In the genomic region with DNA sequence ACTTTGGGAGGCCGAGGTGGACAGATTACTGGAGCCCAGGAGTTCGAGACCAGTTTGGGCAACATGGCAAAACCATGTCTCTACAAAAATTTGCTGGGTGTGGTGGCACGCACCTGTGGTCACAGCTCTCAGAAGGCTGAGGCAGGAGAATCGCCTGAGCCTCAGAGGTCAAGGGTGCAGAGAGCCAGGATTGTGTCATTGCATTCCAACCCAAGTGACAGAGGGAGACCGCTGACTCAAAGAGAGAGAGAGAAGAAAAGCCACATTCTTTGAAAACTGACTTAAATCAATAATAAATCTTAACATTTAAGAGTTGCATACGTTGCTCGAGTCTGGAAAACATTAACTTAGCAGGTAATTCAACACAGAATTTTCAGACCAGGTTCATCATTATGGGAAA, we compare ENCODE assay signal across 14 cellular contexts.
A peak's percentile ranks its signal among the peaks of the same experiment; 100 is the strongest.
DNase-seq lines count a peak whose midpoint lies in the region; ATAC-seq and TF ChIP-seq lines count a peak whose summit lies in the region.
"Had no signal": no experiment of that assay in that cellular context is flagged by ENCODE, and none has a peak within 500 bp of the region (broad histone marks: within the 10 kb centered on the region; RNA-seq: fewer than 3 reads in every experiment).

No MANE protein-coding gene starts in this region.

- H2AFZ ChIP-seq in OCI-LY3 (ENCODE audit: low read depth, low read length) = 0 out of 2 replicates have a peak overlapping the region, but pooled peaks have one; percentile 31

- no peak overlapping the region; the same call in 1 of the 2 replicates for H3K9ac ChIP-seq in OCI-LY3 (ENCODE audit: low read length)

- H3K4me3 Mint-ChIP-seq in nephron = no peak overlapping the region
- no peak overlapping the region for H3K4me3 Mint-ChIP-seq in stimulated activated naive B cell treated with anti-CD40 and anti-IgM and Interleukin-4, amounts not matched to agents 10 μg/mL and 1 μg/mL and 100 μg/mL, for 72 hours

- H3K27ac Mint-ChIP-seq in nephron = peak overlapping the region in 2 of 3 experiments; percentile 29 to 62
- H3K27ac Mint-ChIP-seq in stimulated activated naive B cell treated with anti-CD40 and anti-IgM and Interleukin-4, amounts not matched to agents 10 μg/mL and 1 μg/mL and 100 μg/mL, for 72 hours = no peak overlapping the region

- H3K27me3 ChIP-seq in OCI-LY3 (ENCODE audit: low read depth, low read length) = no peaks in the 10 kb centered on the region
- H3K27me3 ChIP-seq: cardiac muscle cell, upper lobe of right lung had no signal

- no peaks in the 10 kb centered on the region for H3K36me3 Mint-ChIP-seq in nephron (ENCODE audit: low read depth)
- H3K36me3 Mint-ChIP-seq in stimulated activated naive B cell treated with anti-CD40 and anti-IgM and Interleukin-4, amounts not matched to agents 10 μg/mL and 1 μg/mL and 100 μg/mL, for 72 hours = no peaks in the 10 kb centered on the region

- no peak for ATAC-seq in stimulated activated naive B cell treated with anti-CD40 and anti-IgM and Interleukin-4, amounts not matched to agents 10 μg/mL and 1 μg/mL and 100 μg/mL, for 72 hours (replicated peaks)
- ATAC-seq in HG02884 (IDR thresholded peaks at IDR 0.05; ENCODE audit: unreplicated experiment) = no peak
- ATAC-seq: upper lobe of right lung had no signal

- H3K4me1 Mint-ChIP-seq in nephron = peaks cover 34% of the 10 kb centered on the region
- no peaks in the 10 kb centered on the region for H3K4me1 Mint-ChIP-seq in stimulated activated naive B cell treated with anti-CD40 and anti-IgM and Interleukin-4, amounts not matched to agents 10 μg/mL and 1 μg/mL and 100 μg/mL, for 72 hours

- H3K27me3 Mint-ChIP-seq in nephron (ENCODE audit: low read depth) = peaks cover 3% of the 10 kb centered on the region
- H3K27me3 Mint-ChIP-seq in stimulated activated naive B cell treated with anti-CD40 and anti-IgM and Interleukin-4, amounts not matched to agents 10 μg/mL and 1 μg/mL and 100 μg/mL, for 72 hours = peaks cover 9 to 24% of the 10 kb centered on the region in 2 donors

- no peaks in the 10 kb centered on the region for H3K9me3 ChIP-seq in OCI-LY3 (ENCODE audit: insufficient read depth, low read length)
- H3K9me3 ChIP-seq: upper lobe of right lung had no signal

- peak overlapping the region; percentile 49 for H3K4me2 ChIP-seq in OCI-LY3 (ENCODE audit: low read length)

- H3K4me3 ChIP-seq in OCI-LY3 (ENCODE audit: low read length) = no peak overlapping the region
- H3K4me3 ChIP-seq: cardiac muscle cell, upper lobe of right lung had no signal

- no peaks in the 10 kb centered on the region for H3K36me3 ChIP-seq in OCI-LY3 (replicated peaks; ENCODE audit: low read depth, low read length)
- H3K36me3 ChIP-seq: cardiac muscle cell, upper lobe of right lung had no signal

- H3K79me2 ChIP-seq in OCI-LY3 (ENCODE audit: low read length) = no peaks in the 10 kb centered on the region

- H4K20me1 ChIP-seq in OCI-LY3 (ENCODE audit: insufficient read depth, low read length) = no peaks in the 10 kb centered on the region

- peaks cover 35% of the 10 kb centered on the region for H3K4me1 ChIP-seq in OCI-LY3 (ENCODE audit: low read length)
- H3K4me1 ChIP-seq: upper lobe of right lung had no signal

- no peak overlapping the region for H3K27ac ChIP-seq in OCI-LY3 (ENCODE audit: low read length)
- H3K27ac ChIP-seq: cardiac muscle cell, upper lobe of right lung had no signal

- no peaks in the 10 kb centered on the region for H3K9me3 Mint-ChIP-seq in nephron
- no peaks in the 10 kb centered on the region for H3K9me3 Mint-ChIP-seq in stimulated activated naive B cell treated with anti-CD40 and anti-IgM and Interleukin-4, amounts not matched to agents 10 μg/mL and 1 μg/mL and 100 μg/mL, for 72 hours

- TF ChIP-seq CTCF in OCI-LY3 (IDR thresholded peaks at IDR 0.05; ENCODE audit: low read depth, low read length) (no peak), nephron (IDR thresholded peaks at IDR 0.05; ENCODE audit: unreplicated experiment in 3 of 3) (no peak)

- peak; percentile 10 for DNase-seq in activated T-cell treated with anti-CD3 and anti-CD28 coated beads for 48 hours (ENCODE audit: low read depth)
- no peak for DNase-seq in activated T-cell treated with anti-CD3 and anti-CD28 coated beads, Interleukin-2, amount 50 U/mL, for 48 hours
- DNase-seq in H4 (ENCODE audit: low spot score) = peak; percentile 23
- no peak for DNase-seq in DMS53 (lab: John Stamatoyannopoulos, UW)
- DNase-seq in stimulated activated naive B cell treated with anti-CD40 and anti-IgM and Interleukin-4, amounts not matched to agents 10 μg/mL and 1 μg/mL and 100 μg/mL, for 72 hours = no peak
- DNase-seq: midbrain, MV-4-11, NCI-H446, T1000, upper lobe of right lung had no signal

Comparison
In these comparisons a context has a peak if more than half of its experiments do, and no peak if none do; other contexts are left out.
1. DNase-seq: peak in activated T-cell treated with anti-CD3 and anti-CD28 coated beads for 48 hours (single experiment) and H4 (single experiment); none in activated T-cell treated with anti-CD3 and anti-CD28 coated beads, Interleukin-2, amount 50 U/mL, for 48 hours (0 of 2), DMS53 (single experiment) and stimulated activated naive B cell treated with anti-CD40 and anti-IgM and Interleukin-4, amounts not matched to agents 10 μg/mL and 1 μg/mL and 100 μg/mL, for 72 hours (single experiment).